9 cellular contexts compared by ENCODE assay signal in genomic region chr19:35847911-35848310, GRCh38. TPM values are rescaled to one million over a fixed set of nuclear protein-coding genes. Genes with fewer than 3 reads are reported as not detected.
"Had no signal": no experiment of that assay in that cellular context is flagged by ENCODE, and none has a peak within 500 bp of the region (broad histone marks: within the 10 kb centered on the region; RNA-seq: fewer than 3 reads in every experiment).

No MANE protein-coding gene starts in this region.

- H3K4me3 Mint-ChIP-seq: GM23338, H9, HFFc6 had no signal

- H2AFZ ChIP-seq: GM23338 had no signal

- DNase-seq: H9, HCEC 1CT, HFFc6, IMR-90 had no signal

- H3K4me2 ChIP-seq: GM23338 had no signal

- H3K27ac Mint-ChIP-seq: GM23338, H9, HFFc6 had no signal

- FAIRE-seq: HTR-8/SVneo, K562 had no signal

- ATAC-seq: GM23338, K562 had no signal

- H3K4me3 ChIP-seq: GM23338, K562 had no signal

RNA-seq across cellular contexts. Expression of gene NPHS1, which starts 4.4 kb away (rescaled TPM):
- total RNA-seq: H4, HFFc6, HT-29, IMR-90 had no signal
- polyA plus RNA-seq: IMR-90 had no signal

RNA-seq across cellular contexts. Expression of gene KIRREL2, which starts 8.8 kb away (rescaled TPM):
- total RNA-seq: HT-29, IMR-90 had no signal
- polyA plus RNA-seq: IMR-90 had no signal

RNA-seq across cellular contexts. Expression of gene PRODH2, which starts 35.3 kb away (rescaled TPM):
- total RNA-seq: GM23338, H4, H9, HFFc6, HT-29, IMR-90, K562 had no signal
- polyA plus RNA-seq: GM23338, IMR-90, K562 had no signal
